Comparison of ENCODE assay signal across 31 cellular contexts in genomic region chr3:189680723-189681122, GRCh38.
"Had no signal": no experiment of that assay in that cellular context is flagged by ENCODE, and none has a peak within 500 bp of the region (broad histone marks: within the 10 kb centered on the region; RNA-seq: fewer than 3 reads in every experiment).

No MANE protein-coding gene starts in this region.

- H3K27me3 Mint-ChIP-seq: activated B cell treated with CpG ODN at 0.5 μM for 24 hours; activated CD4-positive, alpha-beta memory T cell treated with anti-CD3 and anti-CD28 coated beads, Interleukin-2, amount 10 ng/mL, durations not matched to agents 7 days and 5 days; activated naive CD4-positive, alpha-beta T cell treated with anti-CD3 and anti-CD28 coated beads, Interleukin-2, amount 10 ng/mL, durations not matched to agents 7 days and 5 days had no signal

- H3K36me3 Mint-ChIP-seq: activated CD8-positive, alpha-beta memory T cell treated with anti-CD3 and anti-CD28 coated beads, Interleukin-2, amount 10 ng/mL, durations not matched to agents 7 days and 5 days; activated naive CD4-positive, alpha-beta T cell treated with anti-CD3 and anti-CD28 coated beads, Interleukin-2, amount 10 ng/mL, durations not matched to agents 7 days and 5 days had no signal

- H3K4me3 Mint-ChIP-seq: activated B cell treated with CpG ODN at 0.5 μM for 24 hours; activated CD4-positive, alpha-beta memory T cell treated with anti-CD3 and anti-CD28 coated beads, Interleukin-2, amount 10 ng/mL, durations not matched to agents 7 days and 5 days; activated CD8-positive, alpha-beta memory T cell treated with anti-CD3 and anti-CD28 coated beads, Interleukin-2, amount 10 ng/mL, durations not matched to agents 7 days and 5 days; activated naive CD4-positive, alpha-beta T cell treated with anti-CD3 and anti-CD28 coated beads, Interleukin-2, amount 10 ng/mL, durations not matched to agents 7 days and 5 days; activated naive CD8-positive, alpha-beta T cell had no signal

- H3K36me3 ChIP-seq: brain microvascular endothelial cell had no signal

- H3K4me2 ChIP-seq: PC-9 had no signal

- H3K27me3 ChIP-seq: brain microvascular endothelial cell had no signal

- DNase-seq: activated B cell treated with CpG ODN at 0.5 μM for 24 hours; activated CD4-positive, alpha-beta memory T cell treated with anti-CD3 and anti-CD28 coated beads, Interleukin-2, amount 10 ng/mL, durations not matched to agents 7 days and 5 days; activated CD4-positive, alpha-beta T cell treated with anti-CD3 and anti-CD28 coated beads for 1 hour; activated CD4-positive, alpha-beta T cell treated with anti-CD3 and anti-CD28 coated beads for 48 hours; activated CD8-positive, alpha-beta memory T cell treated with anti-CD3 and anti-CD28 coated beads for 24 hours; activated CD8-positive, alpha-beta memory T cell treated with anti-CD3 and anti-CD28 coated beads, Interleukin-2, amount 10 ng/mL, durations not matched to agents 7 days and 5 days; activated CD8-positive, alpha-beta memory T cell treated with anti-CD3 and anti-CD28 coated beads, Interleukin-2, amount 50 U/mL, for 48 hours; activated effector memory CD4-positive, alpha-beta T cell treated with Interleukin-2 at 50 U/mL for 16 hours; activated naive CD4-positive, alpha-beta T cell treated with anti-CD3 and anti-CD28 coated beads, Interleukin-2, amount 10 ng/mL, durations not matched to agents 7 days and 5 days; activated T-cell treated with anti-CD3 and anti-CD28 coated beads, Interleukin-2, amount 50 U/mL, for 48 hours; amniotic stem cell; aorta; brain microvascular endothelial cell; central memory CD4-positive, alpha-beta T cell; NCI-H1048; NCI-H1436 treated with DMSO at 0.1 percent for 48 hours; NCI-H187; NCI-H2029 treated with DMSO at 0.1 percent for 48 hours; NCI-H2107; NCI-H226; NCI-H446 treated with DMSO at 0.1 percent for 48 hours; NCI-H524; NK-92 treated with Interleukin-12 subunit alpha and Interleukin-12 subunit beta, amount 100 ng/mL, for 24 hours; PC-9; Right ventricle myocardium superior; SW 1271; T-helper 1 cell; T-helper 2 cell; T-helper 9 cell had no signal

- H3K27ac Mint-ChIP-seq: activated B cell treated with CpG ODN at 0.5 μM for 24 hours; activated CD4-positive, alpha-beta memory T cell treated with anti-CD3 and anti-CD28 coated beads, Interleukin-2, amount 10 ng/mL, durations not matched to agents 7 days and 5 days; activated CD8-positive, alpha-beta memory T cell treated with anti-CD3 and anti-CD28 coated beads, Interleukin-2, amount 10 ng/mL, durations not matched to agents 7 days and 5 days; activated naive CD4-positive, alpha-beta T cell treated with anti-CD3 and anti-CD28 coated beads, Interleukin-2, amount 10 ng/mL, durations not matched to agents 7 days and 5 days; activated naive CD8-positive, alpha-beta T cell had no signal

- H2AFZ ChIP-seq: PC-9 had no signal

- H3K4me1 Mint-ChIP-seq: activated B cell treated with CpG ODN at 0.5 μM for 24 hours; activated naive CD4-positive, alpha-beta T cell treated with anti-CD3 and anti-CD28 coated beads, Interleukin-2, amount 10 ng/mL, durations not matched to agents 7 days and 5 days had no signal

- H3K27ac ChIP-seq: brain microvascular endothelial cell, PC-9, VCaP had no signal

- H3K9me3 Mint-ChIP-seq: activated B cell treated with CpG ODN at 0.5 μM for 24 hours had no signal

- ATAC-seq: activated CD8-positive, alpha-beta memory T cell treated with anti-CD3 and anti-CD28 coated beads, Interleukin-2, amount 10 ng/mL, durations not matched to agents 7 days and 5 days had no signal

- H3K4me3 ChIP-seq: PC-9 had no signal
